In the genomic region with DNA sequence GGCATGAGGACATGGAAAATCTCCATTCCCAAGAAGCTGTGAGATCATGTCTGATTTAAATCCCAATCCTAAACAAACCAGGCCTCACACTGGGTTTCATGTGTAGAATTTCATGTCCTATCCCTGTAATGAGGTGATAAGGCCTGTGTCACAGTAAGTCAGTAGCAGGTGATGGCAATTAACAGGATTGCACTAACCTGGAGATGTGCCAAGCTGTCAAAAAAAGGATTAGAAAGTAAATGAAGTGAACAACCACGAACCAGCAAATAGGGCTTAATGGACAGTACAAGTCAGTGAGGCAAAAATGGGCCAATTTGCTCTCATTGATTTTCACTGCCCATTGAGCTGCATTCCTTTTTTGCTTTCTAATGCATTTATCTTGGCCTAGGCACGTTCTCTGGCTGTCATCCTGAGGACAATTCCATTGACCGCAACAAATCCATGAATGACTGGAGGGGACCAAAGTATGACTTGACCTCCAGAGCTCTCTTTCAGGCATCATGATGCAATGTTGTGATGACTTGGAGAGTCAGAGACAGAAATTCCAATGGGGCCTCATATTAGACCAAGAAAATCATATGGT, we compare ENCODE assay signal across 1 cellular context.
TF ChIP-seq lines count a peak whose summit lies in the region.

No MANE protein-coding gene starts in this region.

TF ChIP-seq in HEK293, 187 proteins besides CTCF, POLR2A, EP300 and RAD21 (continued from another document and continues in another):
- TF ChIP-seq, protein P1, sequence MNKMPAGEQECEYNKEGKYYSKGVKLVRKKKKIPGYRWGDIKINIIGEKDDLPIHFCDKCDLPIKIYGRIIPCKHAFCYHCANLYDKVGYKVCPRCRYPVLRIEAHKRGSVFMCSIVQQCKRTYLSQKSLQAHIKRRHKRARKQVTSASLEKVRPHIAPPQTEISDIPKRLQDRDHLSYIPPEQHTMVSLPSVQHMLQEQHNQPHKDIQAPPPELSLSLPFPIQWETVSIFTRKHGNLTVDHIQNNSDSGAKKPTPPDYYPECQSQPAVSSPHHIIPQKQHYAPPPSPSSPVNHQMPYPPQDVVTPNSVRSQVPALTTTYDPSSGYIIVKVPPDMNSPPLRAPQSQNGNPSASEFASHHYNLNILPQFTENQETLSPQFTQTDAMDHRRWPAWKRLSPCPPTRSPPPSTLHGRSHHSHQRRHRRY (tag by site-specific recombination; IDR thresholded peaks at IDR 0.05), result peak; percentile 98
- TF ChIP-seq ZNF513 (tag by site-specific recombination; IDR thresholded peaks at IDR 0.05) (peak; percentile 70), ZFP3 (tag by site-specific recombination; IDR thresholded peaks at IDR 0.05; ENCODE audit: low read depth) (no peak), ZNF677 (tag by site-specific recombination; IDR thresholded peaks at IDR 0.05) (no peak), ZNF624 (tag by site-specific recombination; IDR thresholded peaks at IDR 0.05) (peak; percentile 55; the same call in 1 of the 2 replicates), ZNF335 (tag by site-specific recombination; conservative IDR thresholded peaks at IDR 0.05) (peak; percentile 57), ZBTB10 (tag by site-specific recombination; IDR thresholded peaks at IDR 0.05) (0 out of 2 replicates have a peak, but pooled peaks have one; percentile 69), YY2 (tag by site-specific recombination; IDR thresholded peaks at IDR 0.05) (0 out of 2 replicates have a peak, but pooled peaks have one; percentile 50), ZEB2 (tag by site-specific recombination; IDR thresholded peaks at IDR 0.05) (peak; percentile 92), GFI1B (tag by site-specific recombination; IDR thresholded peaks at IDR 0.05) (peak; percentile 100), REPIN1 (tag by site-specific recombination; IDR thresholded peaks at IDR 0.05; ENCODE audit: low read depth) (0 out of 2 replicates have a peak, but pooled peaks have one; percentile 60), ZBTB49 (tag by site-specific recombination; IDR thresholded peaks at IDR 0.05; ENCODE audit: low read depth) (peak; percentile 83), ZNF423 (tag by site-specific recombination; IDR thresholded peaks at IDR 0.05) (peak; percentile 16; the same call in 1 of the 2 replicates), KLF9 (tag by site-specific recombination; IDR thresholded peaks at IDR 0.05; ENCODE audit: low read depth) (peak; percentile 69), SCRT1 (tag by site-specific recombination; IDR thresholded peaks at IDR 0.05; ENCODE audit: borderline replicate concordance) (peak; percentile 95), ZNF23 (tag by site-specific recombination; IDR thresholded peaks at IDR 0.05; ENCODE audit: borderline replicate concordance) (no peak), ZNF610 (tag by site-specific recombination; IDR thresholded peaks at IDR 0.05; ENCODE audit: borderline replicate concordance) (peak; percentile 81; the same call in 1 of the 2 replicates), ZNF2 (tag by site-specific recombination; IDR thresholded peaks at IDR 0.05) (peak; percentile 93), BCL11B (tag by site-specific recombination; IDR thresholded peaks at IDR 0.05; ENCODE audit: low read depth) (peak; percentile 99), ZBTB1 (tag by site-specific recombination; IDR thresholded peaks at IDR 0.05) (peak; percentile 86), ZBTB26 (tag by site-specific recombination; optimal IDR thresholded peaks at IDR 0.05) (no peak), OSR2 (tag by site-specific recombination; IDR thresholded peaks at IDR 0.05) (peak; percentile 100), ZNF791 (tag by site-specific recombination; IDR thresholded peaks at IDR 0.05) (0 out of 2 replicates have a peak, but pooled peaks have one; percentile 26), ZNF174 (tag by site-specific recombination; IDR thresholded peaks at IDR 0.05) (peak; percentile 41; the same call in 1 of the 2 replicates), SP3 (tag by site-specific recombination; IDR thresholded peaks at IDR 0.05) (0 out of 2 replicates have a peak, but pooled peaks have one; percentile 35), ZNF19 (tag by site-specific recombination; IDR thresholded peaks at IDR 0.05; ENCODE audit: low read depth) (peak; percentile 97), ZNF266 (tag by site-specific recombination; IDR thresholded peaks at IDR 0.05; ENCODE audit: low read depth) (no peak), ZNF530 (tag by site-specific recombination; IDR thresholded peaks at IDR 0.05; ENCODE audit: low read depth) (0 out of 2 replicates have a peak, but pooled peaks have one; percentile 7), ZNF398 (tag by site-specific recombination; IDR thresholded peaks at IDR 0.05) (peak; percentile 67), ZNF585B (tag by site-specific recombination; IDR thresholded peaks at IDR 0.05) (no peak), ZNF146 (tag by site-specific recombination; IDR thresholded peaks at IDR 0.05) (peak; percentile 58; the same call in 1 of the 2 replicates), ZFP41 (tag by site-specific recombination; IDR thresholded peaks at IDR 0.05; ENCODE audit: borderline replicate concordance) (no peak), GLI4 (tag by site-specific recombination; IDR thresholded peaks at IDR 0.05) (0 out of 2 replicates have a peak, but pooled peaks have one; percentile 71), HOXA7 (CRISPR knock-in tag; IDR thresholded peaks at IDR 0.05; ENCODE audit: borderline replicate concordance) (no peak), ZNF24 (tag by site-specific recombination; IDR thresholded peaks at IDR 0.05) (peak; percentile 99), ZNF214 (tag by site-specific recombination; IDR thresholded peaks at IDR 0.05; ENCODE audit: borderline replicate concordance) (no peak), ZNF701 (tag by site-specific recombination; IDR thresholded peaks at IDR 0.05) (peak; percentile 51; the same call in 1 of the 2 replicates), ZNF792 (tag by site-specific recombination; IDR thresholded peaks at IDR 0.05) (no peak)
- TF ChIP-seq, protein P2, sequence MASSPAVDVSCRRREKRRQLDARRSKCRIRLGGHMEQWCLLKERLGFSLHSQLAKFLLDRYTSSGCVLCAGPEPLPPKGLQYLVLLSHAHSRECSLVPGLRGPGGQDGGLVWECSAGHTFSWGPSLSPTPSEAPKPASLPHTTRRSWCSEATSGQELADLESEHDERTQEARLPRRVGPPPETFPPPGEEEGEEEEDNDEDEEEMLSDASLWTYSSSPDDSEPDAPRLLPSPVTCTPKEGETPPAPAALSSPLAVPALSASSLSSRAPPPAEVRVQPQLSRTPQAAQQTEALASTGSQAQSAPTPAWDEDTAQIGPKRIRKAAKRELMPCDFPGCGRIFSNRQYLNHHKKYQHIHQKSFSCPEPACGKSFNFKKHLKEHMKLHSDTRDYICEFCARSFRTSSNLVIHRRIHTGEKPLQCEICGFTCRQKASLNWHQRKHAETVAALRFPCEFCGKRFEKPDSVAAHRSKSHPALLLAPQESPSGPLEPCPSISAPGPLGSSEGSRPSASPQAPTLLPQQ (tag by site-specific recombination; IDR thresholded peaks at IDR 0.05), result peak; percentile 95
- TF ChIP-seq, protein P3, sequence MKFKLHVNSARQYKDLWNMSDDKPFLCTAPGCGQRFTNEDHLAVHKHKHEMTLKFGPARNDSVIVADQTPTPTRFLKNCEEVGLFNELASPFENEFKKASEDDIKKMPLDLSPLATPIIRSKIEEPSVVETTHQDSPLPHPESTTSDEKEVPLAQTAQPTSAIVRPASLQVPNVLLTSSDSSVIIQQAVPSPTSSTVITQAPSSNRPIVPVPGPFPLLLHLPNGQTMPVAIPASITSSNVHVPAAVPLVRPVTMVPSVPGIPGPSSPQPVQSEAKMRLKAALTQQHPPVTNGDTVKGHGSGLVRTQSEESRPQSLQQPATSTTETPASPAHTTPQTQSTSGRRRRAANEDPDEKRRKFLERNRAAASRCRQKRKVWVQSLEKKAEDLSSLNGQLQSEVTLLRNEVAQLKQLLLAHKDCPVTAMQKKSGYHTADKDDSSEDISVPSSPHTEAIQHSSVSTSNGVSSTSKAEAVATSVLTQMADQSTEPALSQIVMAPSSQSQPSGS (tag by site-specific recombination; IDR thresholded peaks at IDR 0.05; ENCODE audit: low read depth), result peak; percentile 88
- TF ChIP-seq, protein P4, sequence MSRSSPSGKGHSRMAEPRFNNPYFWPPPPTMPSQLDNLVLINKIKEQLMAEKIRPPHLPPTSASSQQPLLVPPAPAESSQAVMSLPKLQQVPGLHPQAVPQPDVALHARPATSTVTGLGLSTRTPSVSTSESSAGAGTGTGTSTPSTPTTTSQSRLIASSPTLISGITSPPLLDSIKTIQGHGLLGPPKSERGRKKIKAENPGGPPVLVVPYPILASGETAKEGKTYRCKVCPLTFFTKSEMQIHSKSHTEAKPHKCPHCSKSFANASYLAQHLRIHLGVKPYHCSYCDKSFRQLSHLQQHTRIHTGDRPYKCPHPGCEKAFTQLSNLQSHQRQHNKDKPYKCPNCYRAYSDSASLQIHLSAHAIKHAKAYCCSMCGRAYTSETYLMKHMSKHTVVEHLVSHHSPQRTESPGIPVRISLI (tag by site-specific recombination; IDR thresholded peaks at IDR 0.05), result peak; percentile 99
